1 cellular context compared by ENCODE assay signal in the genomic region with DNA sequence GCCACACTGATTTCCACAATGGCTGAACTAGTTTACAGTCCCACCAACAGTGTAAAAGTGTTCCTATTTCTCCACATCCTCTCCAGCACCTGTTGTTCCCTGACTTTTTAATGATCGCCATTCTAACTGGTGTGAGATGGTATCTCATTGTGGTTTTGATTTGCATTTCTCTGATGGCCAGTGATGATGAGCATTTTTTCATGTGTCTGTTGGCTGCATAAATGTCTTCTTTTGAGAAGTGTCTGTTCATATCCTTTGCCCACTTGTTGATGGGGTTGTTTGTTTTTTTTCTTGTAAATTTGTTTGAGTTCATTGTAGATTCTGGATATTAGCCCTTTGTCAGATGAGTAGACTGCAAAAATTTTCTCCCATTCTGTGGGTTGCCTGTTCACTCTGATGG.
TF ChIP-seq lines count a peak whose summit lies in the region.
"Not testable (repeated sequence)": the region's sequence is repeated elsewhere in the genome, so short reads cannot be mapped to it uniquely, and the experiment has no call there.

No MANE protein-coding gene starts in this region.

- not testable (repeated sequence) for H3K9me3 ChIP-seq in HEK293 (ENCODE audit: control insufficient read depth, insufficient read depth, low read depth, low read length)

- not testable (repeated sequence) for TF ChIP-seq CTCF in HEK293 (tag by site-specific recombination; IDR thresholded peaks at IDR 0.05)

- CTCF ChIA-PET in HEK293 (lab: Yijun Ruan, JAX) = not testable (repeated sequence)

- H3K36me3 ChIP-seq in HEK293 (ENCODE audit: control insufficient read depth in 2 of 2, insufficient read depth in 1 of 2, low read length in 2 of 2) = not testable (repeated sequence)

- POLR2A ChIA-PET in HEK293 (lab: Yijun Ruan, JAX) = not testable (repeated sequence)

- not testable (repeated sequence) for H3K4me1 ChIP-seq in HEK293 (ENCODE audit: control insufficient read depth, insufficient read depth, low read length)

- not testable (repeated sequence) for H3K4me3 ChIP-seq in HEK293 (ENCODE audit: low read depth, low read length)

- not testable (repeated sequence) for H3K27ac ChIP-seq in HEK293 (ENCODE audit: extremely low read depth, low read depth, low read length)

TF ChIP-seq in HEK293, 187 proteins besides CTCF, POLR2A, EP300 and RAD21:
- TF ChIP-seq SCRT1 (tag by site-specific recombination; IDR thresholded peaks at IDR 0.05; ENCODE audit: borderline replicate concordance) (0 out of 2 replicates have a peak, but pooled peaks have one; percentile 51), SCRT2 (tag by site-specific recombination; IDR thresholded peaks at IDR 0.05) (peak; percentile 73)
